Comparison of ENCODE assay signal across 1 cellular context in genomic region chr6:107235007-107235406, GRCh38.
TF ChIP-seq lines count a peak whose summit lies in the region.

No MANE protein-coding gene starts in this region.

TF ChIP-seq in HepG2, 621 proteins besides CTCF, POLR2A, EP300 and RAD21 (continued from another document and continues in another):
- TF ChIP-seq, protein P1, sequence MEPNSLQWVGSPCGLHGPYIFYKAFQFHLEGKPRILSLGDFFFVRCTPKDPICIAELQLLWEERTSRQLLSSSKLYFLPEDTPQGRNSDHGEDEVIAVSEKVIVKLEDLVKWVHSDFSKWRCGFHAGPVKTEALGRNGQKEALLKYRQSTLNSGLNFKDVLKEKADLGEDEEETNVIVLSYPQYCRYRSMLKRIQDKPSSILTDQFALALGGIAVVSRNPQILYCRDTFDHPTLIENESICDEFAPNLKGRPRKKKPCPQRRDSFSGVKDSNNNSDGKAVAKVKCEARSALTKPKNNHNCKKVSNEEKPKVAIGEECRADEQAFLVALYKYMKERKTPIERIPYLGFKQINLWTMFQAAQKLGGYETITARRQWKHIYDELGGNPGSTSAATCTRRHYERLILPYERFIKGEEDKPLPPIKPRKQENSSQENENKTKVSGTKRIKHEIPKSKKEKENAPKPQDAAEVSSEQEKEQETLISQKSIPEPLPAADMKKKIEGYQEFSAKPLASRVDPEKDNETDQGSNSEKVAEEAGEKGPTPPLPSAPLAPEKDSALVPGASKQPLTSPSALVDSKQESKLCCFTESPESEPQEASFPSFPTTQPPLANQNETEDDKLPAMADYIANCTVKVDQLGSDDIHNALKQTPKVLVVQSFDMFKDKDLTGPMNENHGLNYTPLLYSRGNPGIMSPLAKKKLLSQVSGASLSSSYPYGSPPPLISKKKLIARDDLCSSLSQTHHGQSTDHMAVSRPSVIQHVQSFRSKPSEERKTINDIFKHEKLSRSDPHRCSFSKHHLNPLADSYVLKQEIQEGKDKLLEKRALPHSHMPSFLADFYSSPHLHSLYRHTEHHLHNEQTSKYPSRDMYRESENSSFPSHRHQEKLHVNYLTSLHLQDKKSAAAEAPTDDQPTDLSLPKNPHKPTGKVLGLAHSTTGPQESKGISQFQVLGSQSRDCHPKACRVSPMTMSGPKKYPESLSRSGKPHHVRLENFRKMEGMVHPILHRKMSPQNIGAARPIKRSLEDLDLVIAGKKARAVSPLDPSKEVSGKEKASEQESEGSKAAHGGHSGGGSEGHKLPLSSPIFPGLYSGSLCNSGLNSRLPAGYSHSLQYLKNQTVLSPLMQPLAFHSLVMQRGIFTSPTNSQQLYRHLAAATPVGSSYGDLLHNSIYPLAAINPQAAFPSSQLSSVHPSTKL (CRISPR knock-in tag; IDR thresholded peaks at IDR 0.05): peak; percentile 61; the same call in 1 of the 2 replicates
- no peak for TF ChIP-seq FOXP1 (IDR thresholded peaks at IDR 0.05)
- TF ChIP-seq FOXP1 (CRISPR knock-in tag; IDR thresholded peaks at IDR 0.05): peak; percentile 40; the same call in 1 of the 2 replicates
- TF ChIP-seq CC2D1A (CRISPR knock-in tag; IDR thresholded peaks at IDR 0.05): no peak
- no peak for TF ChIP-seq TBX3 (IDR thresholded peaks at IDR 0.05; ENCODE audit: borderline replicate concordance)
- TF ChIP-seq CCDC6 (CRISPR knock-in tag; IDR thresholded peaks at IDR 0.05): no peak
- TF ChIP-seq ZBTB7B (CRISPR knock-in tag; IDR thresholded peaks at IDR 0.05): peak; percentile 61
- 0 out of 4 replicates have a peak, but pooled peaks have one; percentile 40 to 43 for TF ChIP-seq NR2F1 (CRISPR knock-in tag; IDR thresholded peaks at IDR 0.05)
- TF ChIP-seq ZIK1 (CRISPR knock-in tag; IDR thresholded peaks at IDR 0.05; ENCODE audit: borderline replicate concordance, low read depth): no peak
- TF ChIP-seq SOX5 (CRISPR knock-in tag; IDR thresholded peaks at IDR 0.05; ENCODE audit: borderline replicate concordance): no peak
- peak; percentile 39 for TF ChIP-seq BCL6 (CRISPR knock-in tag; IDR thresholded peaks at IDR 0.05)
- no peak for TF ChIP-seq ZNF569 (CRISPR knock-in tag; IDR thresholded peaks at IDR 0.05; ENCODE audit: borderline replicate concordance)
- no peak for TF ChIP-seq SUZ12 (IDR thresholded peaks at IDR 0.05; ENCODE audit: low read depth, low read length)
- no peak for TF ChIP-seq ELF1 (CRISPR knock-in tag; IDR thresholded peaks at IDR 0.05)
- no peak for TF ChIP-seq ZNF879 (CRISPR knock-in tag; IDR thresholded peaks at IDR 0.05)
- TF ChIP-seq ZNF773 (CRISPR knock-in tag; IDR thresholded peaks at IDR 0.05; ENCODE audit: borderline replicate concordance): no peak
- no peak for TF ChIP-seq UBTF (CRISPR knock-in tag; IDR thresholded peaks at IDR 0.05)
- no peak for TF ChIP-seq NFYB (CRISPR knock-in tag; IDR thresholded peaks at IDR 0.05)
- TF ChIP-seq SNAI1 (CRISPR knock-in tag; IDR thresholded peaks at IDR 0.05; ENCODE audit: borderline replicate concordance): no peak
- TF ChIP-seq ZNF354B (CRISPR knock-in tag; IDR thresholded peaks at IDR 0.05): no peak
- TF ChIP-seq SAFB2 (CRISPR knock-in tag; IDR thresholded peaks at IDR 0.05; ENCODE audit: borderline replicate concordance, low read depth): no peak
- no peak for TF ChIP-seq PRPF4 (IDR thresholded peaks at IDR 0.05; ENCODE audit: low read depth, low read length, poor library complexity, severe bottlenecking)
- TF ChIP-seq FOXJ3 (CRISPR knock-in tag; IDR thresholded peaks at IDR 0.05; ENCODE audit: borderline replicate concordance): no peak
- peak; percentile 89 for TF ChIP-seq HNF4A (CRISPR knock-in tag; IDR thresholded peaks at IDR 0.05)
- TF ChIP-seq, protein P2, sequence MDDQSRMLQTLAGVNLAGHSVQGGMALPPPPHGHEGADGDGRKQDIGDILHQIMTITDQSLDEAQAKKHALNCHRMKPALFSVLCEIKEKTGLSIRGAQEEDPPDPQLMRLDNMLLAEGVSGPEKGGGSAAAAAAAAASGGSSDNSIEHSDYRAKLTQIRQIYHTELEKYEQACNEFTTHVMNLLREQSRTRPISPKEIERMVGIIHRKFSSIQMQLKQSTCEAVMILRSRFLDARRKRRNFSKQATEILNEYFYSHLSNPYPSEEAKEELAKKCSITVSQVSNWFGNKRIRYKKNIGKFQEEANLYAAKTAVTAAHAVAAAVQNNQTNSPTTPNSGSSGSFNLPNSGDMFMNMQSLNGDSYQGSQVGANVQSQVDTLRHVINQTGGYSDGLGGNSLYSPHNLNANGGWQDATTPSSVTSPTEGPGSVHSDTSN (CRISPR knock-in tag; IDR thresholded peaks at IDR 0.05; ENCODE audit: borderline replicate concordance): no peak
- no peak for TF ChIP-seq ZNF234 (CRISPR knock-in tag; conservative IDR thresholded peaks at IDR 0.05)
- no peak for TF ChIP-seq ZNF597 (CRISPR knock-in tag; IDR thresholded peaks at IDR 0.05)
- peak; percentile 47 for TF ChIP-seq ZMYM4 (CRISPR knock-in tag; IDR thresholded peaks at IDR 0.05)
- TF ChIP-seq ZNF777 (CRISPR knock-in tag; IDR thresholded peaks at IDR 0.05): no peak
- no peak for TF ChIP-seq ZKSCAN8 (CRISPR knock-in tag; IDR thresholded peaks at IDR 0.05; ENCODE audit: borderline replicate concordance)
- no peak for TF ChIP-seq ZBTB38 (CRISPR knock-in tag; IDR thresholded peaks at IDR 0.05)
- no peak for TF ChIP-seq MAFG (CRISPR knock-in tag; IDR thresholded peaks at IDR 0.05)
- no peak for TF ChIP-seq TCF7L2 (IDR thresholded peaks at IDR 0.05; ENCODE audit: low read depth, low read length)
- TF ChIP-seq TOPORS (CRISPR knock-in tag; IDR thresholded peaks at IDR 0.05): no peak
- no peak for TF ChIP-seq BRCA1 (CRISPR knock-in tag; IDR thresholded peaks at IDR 0.05)
- no peak for TF ChIP-seq AGO1 (IDR thresholded peaks at IDR 0.05; ENCODE audit: low read depth, low read length, poor library complexity, severe bottlenecking)
- 0 out of 2 replicates have a peak, but pooled peaks have one; percentile 24 for TF ChIP-seq NCOR1 (IDR thresholded peaks at IDR 0.05; ENCODE audit: borderline replicate concordance, low read length)
- TF ChIP-seq HNRNPUL1 (IDR thresholded peaks at IDR 0.05; ENCODE audit: low read depth, low read length): no peak
- TF ChIP-seq ZSCAN12 (CRISPR knock-in tag; IDR thresholded peaks at IDR 0.05): no peak
- no peak for TF ChIP-seq ZNF530 (CRISPR knock-in tag; IDR thresholded peaks at IDR 0.05; ENCODE audit: low read depth)
- TF ChIP-seq SALL2 (CRISPR knock-in tag; IDR thresholded peaks at IDR 0.05): no peak
- TF ChIP-seq ZBTB4 (CRISPR knock-in tag; IDR thresholded peaks at IDR 0.05; ENCODE audit: borderline replicate concordance): no peak
- no peak for TF ChIP-seq THAP9 (CRISPR knock-in tag; IDR thresholded peaks at IDR 0.05; ENCODE audit: borderline replicate concordance)
- no peak for TF ChIP-seq ZNF549 (CRISPR knock-in tag; IDR thresholded peaks at IDR 0.05)
- TF ChIP-seq, protein P3, sequence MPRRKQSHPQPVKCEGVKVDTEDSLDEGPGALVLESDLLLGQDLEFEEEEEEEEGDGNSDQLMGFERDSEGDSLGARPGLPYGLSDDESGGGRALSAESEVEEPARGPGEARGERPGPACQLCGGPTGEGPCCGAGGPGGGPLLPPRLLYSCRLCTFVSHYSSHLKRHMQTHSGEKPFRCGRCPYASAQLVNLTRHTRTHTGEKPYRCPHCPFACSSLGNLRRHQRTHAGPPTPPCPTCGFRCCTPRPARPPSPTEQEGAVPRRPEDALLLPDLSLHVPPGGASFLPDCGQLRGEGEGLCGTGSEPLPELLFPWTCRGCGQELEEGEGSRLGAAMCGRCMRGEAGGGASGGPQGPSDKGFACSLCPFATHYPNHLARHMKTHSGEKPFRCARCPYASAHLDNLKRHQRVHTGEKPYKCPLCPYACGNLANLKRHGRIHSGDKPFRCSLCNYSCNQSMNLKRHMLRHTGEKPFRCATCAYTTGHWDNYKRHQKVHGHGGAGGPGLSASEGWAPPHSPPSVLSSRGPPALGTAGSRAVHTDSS (CRISPR knock-in tag; conservative IDR thresholded peaks at IDR 0.05): no peak
- no peak for TF ChIP-seq ZKSCAN1 (IDR thresholded peaks at IDR 0.05; ENCODE audit: low read length)
- peak; percentile 97 for TF ChIP-seq ZNF652 (CRISPR knock-in tag; IDR thresholded peaks at IDR 0.05; ENCODE audit: borderline replicate concordance, low read depth)
- TF ChIP-seq NR2C2 (CRISPR knock-in tag; IDR thresholded peaks at IDR 0.05; ENCODE audit: borderline replicate concordance): peak; percentile 64
- TF ChIP-seq ETV5 (CRISPR knock-in tag; IDR thresholded peaks at IDR 0.05; ENCODE audit: borderline replicate concordance): no peak
- TF ChIP-seq RXRA (CRISPR knock-in tag; IDR thresholded peaks at IDR 0.05): no peak; the same call in 1 of the 2 replicates
- TF ChIP-seq, protein P4, sequence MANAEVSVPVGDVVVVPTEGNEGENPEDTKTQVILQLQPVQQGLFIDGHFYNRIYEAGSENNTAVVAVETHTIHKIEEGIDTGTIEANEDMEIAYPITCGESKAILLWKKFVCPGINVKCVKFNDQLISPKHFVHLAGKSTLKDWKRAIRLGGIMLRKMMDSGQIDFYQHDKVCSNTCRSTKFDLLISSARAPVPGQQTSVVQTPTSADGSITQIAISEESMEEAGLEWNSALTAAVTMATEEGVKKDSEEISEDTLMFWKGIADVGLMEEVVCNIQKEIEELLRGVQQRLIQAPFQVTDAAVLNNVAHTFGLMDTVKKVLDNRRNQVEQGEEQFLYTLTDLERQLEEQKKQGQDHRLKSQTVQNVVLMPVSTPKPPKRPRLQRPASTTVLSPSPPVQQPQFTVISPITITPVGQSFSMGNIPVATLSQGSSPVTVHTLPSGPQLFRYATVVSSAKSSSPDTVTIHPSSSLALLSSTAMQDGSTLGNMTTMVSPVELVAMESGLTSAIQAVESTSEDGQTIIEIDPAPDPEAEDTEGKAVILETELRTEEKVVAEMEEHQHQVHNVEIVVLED (CRISPR knock-in tag; IDR thresholded peaks at IDR 0.05; ENCODE audit: borderline replicate concordance): no peak
